Comparison of ENCODE assay signal across 9 cellular contexts in genomic region chr16:3856367-3857141, GRCh38. TPM values are rescaled to one million over a fixed set of nuclear protein-coding genes. Genes with fewer than 3 reads are reported as not detected.
DNase-seq lines count a peak whose midpoint lies in the region; ATAC-seq lines count a peak whose summit lies in the region.
"Had no signal": no experiment of that assay in that cellular context is flagged by ENCODE, and none has a peak within 500 bp of the region (broad histone marks: within the 10 kb centered on the region; RNA-seq: fewer than 3 reads in every experiment).

No MANE protein-coding gene starts in this region.

- no peak overlapping the region for H3K9ac ChIP-seq in GM23248

- 83 to 84% methylated on average over 6 of the region's 6 CpGs for WGBS in GM23248 (ENCODE audit: low coverage in 1 of 2, low lambda C conversion rate in 2 of 2, missing lambda C conversion rate in 2 of 2), 2 experiments

- H2AFZ ChIP-seq in GM23248, result no peak overlapping the region

- H3K4me1 ChIP-seq in GM23248 (ENCODE audit: insufficient read depth), result peaks cover 34% of the 10 kb centered on the region

- no peak for ATAC-seq in stimulated activated memory B cell treated with anti-CD40 and anti-IgM and Interleukin-4, amounts not matched to agents 10 μg/mL and 1 μg/mL and 100 μg/mL, for 72 hours

- peaks cover 85 to 95% of the 10 kb centered on the region in 2 donors for H3K4me1 Mint-ChIP-seq in immature natural killer cell
- peaks cover 80% of the 10 kb centered on the region for H3K4me1 Mint-ChIP-seq in stimulated activated memory B cell treated with anti-CD40 and anti-IgM and Interleukin-4, amounts not matched to agents 10 μg/mL and 1 μg/mL and 100 μg/mL, for 72 hours

- peaks cover 0 to 6% (median 2%) of the 10 kb centered on the region in 3 donors for H3K27me3 Mint-ChIP-seq in immature natural killer cell (ENCODE audit: low read depth in 3 of 3)
- H3K27me3 Mint-ChIP-seq in stimulated activated memory B cell treated with anti-CD40 and anti-IgM and Interleukin-4, amounts not matched to agents 10 μg/mL and 1 μg/mL and 100 μg/mL, for 72 hours, result no peaks in the 10 kb centered on the region

- H3K27ac Mint-ChIP-seq in immature natural killer cell, result peak overlapping the region; percentile 57 to 89 (median 72)
- H3K27ac Mint-ChIP-seq in stimulated activated memory B cell treated with anti-CD40 and anti-IgM and Interleukin-4, amounts not matched to agents 10 μg/mL and 1 μg/mL and 100 μg/mL, for 72 hours, result peak overlapping the region; percentile 73

- peak overlapping the region; percentile 7 for H3K4me2 ChIP-seq in GM23248 (ENCODE audit: unreplicated experiment)

- DNase-seq in GM23248 (no peak), OCI-M1 (lab: John Stamatoyannopoulos, UW) (peak; percentile 23), immature natural killer cell (no peak), NCI-H446 treated with DMSO at 0.1 percent for 48 hours (lab: John Stamatoyannopoulos, UW) (no peak), foreskin melanocyte (no peak), mucosa of gallbladder (ENCODE audit: low spot score) (no peak), SK-N-DZ (ENCODE audit: low spot score) (no peak)
- DNase-seq: NCI-H69 had no signal

- peaks cover 100% of the 10 kb centered on the region for H3K79me2 ChIP-seq in GM23248 (ENCODE audit: insufficient read depth)

- peak overlapping the region; percentile 16; the same call in 1 of the 2 replicates for H3K27ac ChIP-seq in GM23248

- in situ Hi-C loops in GM23248 (cut with MboI), result no loop called here

- peaks cover 53% of the 10 kb centered on the region for H4K20me1 ChIP-seq in GM23248 (ENCODE audit: insufficient read depth)

- H3K36me3 ChIP-seq in GM23248 (ENCODE audit: low read depth), result no peaks in the 10 kb centered on the region

- no peaks in the 10 kb centered on the region for H3K9me3 Mint-ChIP-seq in immature natural killer cell
- H3K9me3 Mint-ChIP-seq in stimulated activated memory B cell treated with anti-CD40 and anti-IgM and Interleukin-4, amounts not matched to agents 10 μg/mL and 1 μg/mL and 100 μg/mL, for 72 hours, result no peaks in the 10 kb centered on the region

- H3F3A ChIP-seq in GM23248 (ENCODE audit: insufficient read depth), result peaks cover 26% of the 10 kb centered on the region

- H3K4me3 Mint-ChIP-seq in immature natural killer cell, result peak overlapping the region; percentile 37 to 71 (median 60)
- peak overlapping the region; percentile 36 for H3K4me3 Mint-ChIP-seq in stimulated activated memory B cell treated with anti-CD40 and anti-IgM and Interleukin-4, amounts not matched to agents 10 μg/mL and 1 μg/mL and 100 μg/mL, for 72 hours

- no peaks in the 10 kb centered on the region for H3K27me3 ChIP-seq in GM23248 (replicated peaks; ENCODE audit: insufficient read depth)

- H3K36me3 Mint-ChIP-seq in immature natural killer cell, result no peaks in the 10 kb centered on the region
- no peaks in the 10 kb centered on the region for H3K36me3 Mint-ChIP-seq in stimulated activated memory B cell treated with anti-CD40 and anti-IgM and Interleukin-4, amounts not matched to agents 10 μg/mL and 1 μg/mL and 100 μg/mL, for 72 hours

- H3K9me3 ChIP-seq in GM23248 (ENCODE audit: low read depth), result no peaks in the 10 kb centered on the region

- H3K9me2 ChIP-seq in GM23248 (ENCODE audit: insufficient read depth), result no peaks in the 10 kb centered on the region

- H3K4me3 ChIP-seq in GM23248, result no peak overlapping the region

RNA-seq across cellular contexts. Expression of gene CREBBP, which starts 24.0 kb away (rescaled TPM):
- total RNA-seq in GM23248 (2014; rRNA removed; shearing (Covaris generic)), result 11.9 and 25.5 TPM in 2 replicates
- polyA plus RNA-seq in GM23248 (2016; fragmentation: Nextera tagmentation; extraction: Ambion mirVana), result 7.8 and 11.7 TPM in 2 replicates
- polyA plus RNA-seq in immature natural killer cell, result 10 to 100 TPM in 1 of 3 donors, 1 to 10 TPM in 1, under 1 TPM in 1; 0.27 to 23.8 (median 3.9) TPM
- 74.6 TPM for total RNA-seq in mucosa of gallbladder
- 5.2 and 8.9 TPM in 2 replicates for polyA plus RNA-seq in SK-N-DZ (2014; cell fraction: cytosol; rRNA removed)
- 2.8 and 6.5 TPM in 2 replicates for polyA plus RNA-seq in SK-N-DZ (2014; cell fraction: nucleus; rRNA removed)
